Comparison of ENCODE assay signal across 13 cellular contexts in the genomic region with DNA sequence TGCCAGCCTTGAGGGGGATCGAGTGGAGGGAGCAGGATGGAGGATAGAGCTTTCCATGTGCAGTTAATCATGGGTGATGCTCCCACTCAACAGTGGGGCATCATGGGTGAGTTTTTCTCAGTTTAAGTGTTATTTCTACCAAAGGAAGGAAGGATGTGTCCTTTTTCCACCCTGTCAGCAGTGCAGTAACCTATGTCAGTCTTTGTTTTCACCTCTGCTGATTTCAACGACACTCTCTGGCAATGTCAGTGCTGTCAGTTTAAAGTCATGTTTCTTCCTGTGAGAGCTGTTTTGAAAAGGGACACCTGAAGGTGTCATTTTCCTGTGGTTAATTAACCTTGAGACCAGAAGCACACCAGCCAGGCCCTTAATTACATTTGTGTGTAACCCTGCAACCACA.
"Had no signal": no experiment of that assay in that cellular context is flagged by ENCODE, and none has a peak within 500 bp of the region (broad histone marks: within the 10 kb centered on the region; RNA-seq: fewer than 3 reads in every experiment).

No MANE protein-coding gene starts in this region.

- H3K4me1 ChIP-seq: right atrium auricular region, uterus had no signal

- H3K4me3 ChIP-seq: right atrium auricular region, skin epidermis, tibial nerve, uterus had no signal

- ATAC-seq: left ventricle myocardium superior; naive thymus-derived CD8-positive, alpha-beta T cell had no signal

- H3K36me3 ChIP-seq: right atrium auricular region, tibial nerve, uterus had no signal

- DNase-seq: activated B cell treated with CpG ODN at 0.5 μM for 24 hours; activated CD4-positive, alpha-beta T cell treated with anti-CD3 and anti-CD28 coated beads, Interleukin-2, amount 10 ng/mL, durations not matched to agents 24 days and 14 days; activated CD8-positive, alpha-beta memory T cell treated with anti-CD3 and anti-CD28 coated beads, Interleukin-2, amount 50 U/mL, for 48 hours; effector memory CD4-positive, alpha-beta T cell; foreskin fibroblast; left ventricle myocardium superior; naive thymus-derived CD8-positive, alpha-beta T cell; stimulated activated CD4-positive, alpha-beta T cell treated with anti-CD3 and anti-CD28 coated beads, Interleukin-4, amount 100 ng/mL, for 24 hours; stimulated activated naive CD4-positive, alpha-beta T cell; uterus had no signal

- H3K27ac ChIP-seq: right atrium auricular region, skin epidermis, tibial nerve, uterus had no signal

- H3K27me3 ChIP-seq: right atrium auricular region, tibial nerve had no signal

- H3K9me3 ChIP-seq: right atrium auricular region, tibial nerve, uterus had no signal
